ENCODE assay signal across 10 cellular contexts in genomic region chr12:27861428-27862167, GRCh38.
DNase-seq lines count a peak whose midpoint lies in the region; ATAC-seq and TF ChIP-seq lines count a peak whose summit lies in the region.
"Had no signal": no experiment of that assay in that cellular context is flagged by ENCODE, and none has a peak within 500 bp of the region (broad histone marks: within the 10 kb centered on the region; RNA-seq: fewer than 3 reads in every experiment).

No MANE protein-coding gene starts in this region.

- no peak overlapping the region for H3K27ac Mint-ChIP-seq in activated T-cell treated with anti-CD3 and anti-CD28 coated beads, Interleukin-2, amount 50 U/mL, for 24 hours
- H3K27ac Mint-ChIP-seq: T-helper 2 cell treated with Interferon-gamma antibody and Interleukin-4, amounts not matched to agents 5 μg/mL and 100 μg/mL, for 36 hours had no signal

- peaks cover 31% of the 10 kb centered on the region for H3K27me3 Mint-ChIP-seq in activated T-cell treated with anti-CD3 and anti-CD28 coated beads, Interleukin-2, amount 50 U/mL, for 24 hours

- no peak overlapping the region for H3K4me3 ChIP-seq in Jurkat, Clone E6-1 (ENCODE audit: low read length)

- H3K4me1 Mint-ChIP-seq in activated T-cell treated with anti-CD3 and anti-CD28 coated beads, Interleukin-2, amount 50 U/mL, for 24 hours (ENCODE audit: low read depth) = peaks cover 15% of the 10 kb centered on the region

- ATAC-seq in GM18508 (IDR thresholded peaks at IDR 0.05; ENCODE audit: insufficient read depth, unreplicated experiment) = peak; percentile 96
- peak; percentile 96 for ATAC-seq in GM21619 (IDR thresholded peaks at IDR 0.05; ENCODE audit: unreplicated experiment)
- no peak for ATAC-seq in left colon
- ATAC-seq in SK-N-SH treated with all-trans-retinoic acid at 6 μM for 48 hours = no peak

- H3K9me3 Mint-ChIP-seq in activated T-cell treated with anti-CD3 and anti-CD28 coated beads, Interleukin-2, amount 50 U/mL, for 24 hours = no peaks in the 10 kb centered on the region
- H3K9me3 Mint-ChIP-seq: T-helper 2 cell treated with Interferon-gamma antibody and Interleukin-4, amounts not matched to agents 5 μg/mL and 100 μg/mL, for 36 hours had no signal

- no peaks in the 10 kb centered on the region for H3K36me3 Mint-ChIP-seq in activated T-cell treated with anti-CD3 and anti-CD28 coated beads, Interleukin-2, amount 50 U/mL, for 24 hours (ENCODE audit: low read depth)

- H3K4me3 Mint-ChIP-seq in activated T-cell treated with anti-CD3 and anti-CD28 coated beads, Interleukin-2, amount 50 U/mL, for 24 hours = no peak overlapping the region
- H3K4me3 Mint-ChIP-seq: T-helper 2 cell treated with Interferon-gamma antibody and Interleukin-4, amounts not matched to agents 5 μg/mL and 100 μg/mL, for 36 hours had no signal

- intact Hi-C loops in left colon (cut with DNase I, micrococcal nuclease) = no loop called here

- peak; percentile 11 for DNase-seq in Jurkat, Clone E6-1 (ENCODE audit: low read depth, low spot score)
- DNase-seq in left colon = peak; percentile 43 to 60
- no peak for DNase-seq in NCI-H2107 (lab: John Stamatoyannopoulos, UW)
- no peak for DNase-seq in NCI-H526 (lab: John Stamatoyannopoulos, UW)
- DNase-seq in activated T-cell treated with anti-CD3 and anti-CD28 coated beads, Interleukin-2, amount 50 U/mL, for 24 hours = no peak
- DNase-seq: EL had no signal

TF ChIP-seq in SK-N-SH treated with all-trans-retinoic acid at 6 μM for 48 hours, 23 proteins besides CTCF, POLR2A, EP300 and RAD21:
- TF ChIP-seq ZNF565 (CRISPR knock-in tag; conservative IDR thresholded peaks at IDR 0.05; ENCODE audit: low read depth) (no peak), POU6F1 (CRISPR knock-in tag; IDR thresholded peaks at IDR 0.05; ENCODE audit: borderline replicate concordance, low read depth) (no peak), ISL1 (CRISPR knock-in tag; IDR thresholded peaks at IDR 0.05) (no peak), ZFP30 (CRISPR knock-in tag; IDR thresholded peaks at IDR 0.05) (no peak)

Comparison
In these comparisons a context has a peak if more than half of its experiments do, and no peak if none do; other contexts are left out.
1. ATAC-seq: peak in GM18508 (single experiment) and GM21619 (single experiment); none in left colon (single experiment) and SK-N-SH treated with all-trans-retinoic acid at 6 μM for 48 hours (single experiment).
2. DNase-seq: peak in Jurkat, Clone E6-1 (single experiment) and left colon (2 of 2); none in NCI-H2107 (single experiment), NCI-H526 (0 of 2) and activated T-cell treated with anti-CD3 and anti-CD28 coated beads, Interleukin-2, amount 50 U/mL, for 24 hours (single experiment).